Comparison of ENCODE assay signal across 8 cellular contexts in genomic region chr19:46350029-46350757, GRCh38. TPM values are rescaled to one million over a fixed set of nuclear protein-coding genes. Genes with fewer than 3 reads are reported as not detected.
DNase-seq lines count a peak whose midpoint lies in the region; ATAC-seq, FAIRE-seq and TF ChIP-seq lines count a peak whose summit lies in the region.

No MANE protein-coding gene starts in this region.

- no peaks in the 10 kb centered on the region for H3K27me3 ChIP-seq in CD8-positive, alpha-beta memory T cell (ENCODE audit: insufficient read depth, low read length, poor library complexity, severe bottlenecking)
- H3K27me3 ChIP-seq in Loucy (ENCODE audit: insufficient read depth, low read length, poor library complexity, severe bottlenecking) (no peaks in the 10 kb centered on the region), body of pancreas (no peaks in the 10 kb centered on the region)

- peaks cover 15% of the 10 kb centered on the region for H3K36me3 ChIP-seq in CD8-positive, alpha-beta memory T cell (ENCODE audit: insufficient read depth, low read length)
- H3K36me3 ChIP-seq in Loucy (ENCODE audit: insufficient read depth, low read length) (peaks cover 20% of the 10 kb centered on the region), body of pancreas (replicated peaks in 1 of 2; ENCODE audit: insufficient read depth in 1 of 2, low read depth in 2 of 2) (peaks cover 0 to 10% of the 10 kb centered on the region in 2 donors)

- peak overlapping the region; percentile 66 to 94 (median 78) for H3K4me3 Mint-ChIP-seq in CD8-positive, alpha-beta memory T cell
- H3K4me3 Mint-ChIP-seq in natural killer cell treated with Interleukin-12 subunit alpha and Interleukin-12 subunit beta and Interleukin-15 and Interleukin-18, amount 100 ng/mL, for 72 hours: peak overlapping the region; percentile 96

- peak overlapping the region; percentile 48 for H3K27ac ChIP-seq in CD8-positive, alpha-beta memory T cell (ENCODE audit: low read depth, low read length)
- H3K27ac ChIP-seq in body of pancreas: peak overlapping the region; percentile 4 to 69 (median 65)

- H4K20me1 ChIP-seq in Loucy (ENCODE audit: insufficient read depth, low read length, poor library complexity, severe bottlenecking): peaks cover 39% of the 10 kb centered on the region

- 17 to 19% methylated on average over 8 of the region's 8 CpGs for WGBS in body of pancreas, 2 donors

- H3K4me3 ChIP-seq in CD8-positive, alpha-beta memory T cell (ENCODE audit: low read length): peak overlapping the region; percentile 51
- H3K4me3 ChIP-seq in Loucy (ENCODE audit: low read length, poor library complexity, severe bottlenecking): peak overlapping the region; percentile 100
- no peak overlapping the region for H3K4me3 ChIP-seq in body of pancreas

- H3K9ac ChIP-seq in Loucy (ENCODE audit: low read depth, low read length, poor library complexity, severe bottlenecking): peak overlapping the region; percentile 45

- intact Hi-C loops in body of pancreas (cut with DNase I): no loop called here

- peaks cover 58 to 85% (median 65%) of the 10 kb centered on the region in 3 donors for H3K4me1 Mint-ChIP-seq in CD8-positive, alpha-beta memory T cell
- peaks cover 52 to 57% of the 10 kb centered on the region in 2 donors for H3K4me1 Mint-ChIP-seq in natural killer cell treated with Interleukin-12 subunit alpha and Interleukin-12 subunit beta and Interleukin-15 and Interleukin-18, amount 100 ng/mL, for 72 hours (ENCODE audit: low read depth in 2 of 2)

- TF ChIP-seq CTCF in Loucy (conservative IDR thresholded peaks at IDR 0.05; ENCODE audit: low read length) (no peak), body of pancreas (IDR thresholded peaks at IDR 0.05) (no peak)

- no peak for FAIRE-seq in frontal cortex (lab: Jason Lieb, UNC)

- no peaks in the 10 kb centered on the region for H3K9me3 Mint-ChIP-seq in CD8-positive, alpha-beta memory T cell
- H3K9me3 Mint-ChIP-seq in natural killer cell treated with Interleukin-12 subunit alpha and Interleukin-12 subunit beta and Interleukin-15 and Interleukin-18, amount 100 ng/mL, for 72 hours: no peaks in the 10 kb centered on the region

- peaks cover 0 to 5% of the 10 kb centered on the region in 2 donors for H3K27me3 Mint-ChIP-seq in CD8-positive, alpha-beta memory T cell
- no peaks in the 10 kb centered on the region for H3K27me3 Mint-ChIP-seq in natural killer cell treated with Interleukin-12 subunit alpha and Interleukin-12 subunit beta and Interleukin-15 and Interleukin-18, amount 100 ng/mL, for 72 hours

- no peaks in the 10 kb centered on the region for H3F3A ChIP-seq in Loucy (ENCODE audit: low read depth)

- no peaks in the 10 kb centered on the region for H3K9me2 ChIP-seq in Loucy (replicated peaks; ENCODE audit: low read depth, low read length)

- H3K36me3 Mint-ChIP-seq in CD8-positive, alpha-beta memory T cell: peaks cover 0 to 33% (median 0%) of the 10 kb centered on the region in 3 donors
- H3K36me3 Mint-ChIP-seq in natural killer cell treated with Interleukin-12 subunit alpha and Interleukin-12 subunit beta and Interleukin-15 and Interleukin-18, amount 100 ng/mL, for 72 hours: no peaks in the 10 kb centered on the region

- H3K9me3 ChIP-seq in CD8-positive, alpha-beta memory T cell (ENCODE audit: low read length): no peaks in the 10 kb centered on the region
- H3K9me3 ChIP-seq in Loucy (ENCODE audit: insufficient read depth, low read depth, low read length) (no peaks in the 10 kb centered on the region), body of pancreas (no peaks in the 10 kb centered on the region)

- H3K4me2 ChIP-seq in Loucy (ENCODE audit: low read depth, low read length, poor library complexity, severe bottlenecking): peak overlapping the region; percentile 98

- H2AFZ ChIP-seq in Loucy (ENCODE audit: low read length): no peak overlapping the region

- CTCF ChIA-PET in CD8-positive, alpha-beta memory T cell (lab: Charles Lee): interaction anchor here (1.5 kb wide), 1 partner anchor 21 kb away, joined by 3 read pairs; no protein-coding TSS in a partner anchor

- POLR2A ChIA-PET in CD8-positive, alpha-beta memory T cell (lab: Charles Lee): no interaction called here

- peaks cover 52% of the 10 kb centered on the region for H3K4me1 ChIP-seq in CD8-positive, alpha-beta memory T cell (ENCODE audit: insufficient read depth, low read length)
- H3K4me1 ChIP-seq in Loucy (ENCODE audit: insufficient read depth, low read length, poor library complexity, severe bottlenecking) (peaks cover 51% of the 10 kb centered on the region), body of pancreas (peaks cover 67% of the 10 kb centered on the region)

- no peak for DNase-seq in CD8-positive, alpha-beta memory T cell
- no peak for DNase-seq in body of pancreas
- no peak for DNase-seq in natural killer cell treated with Interleukin-12 subunit alpha and Interleukin-12 subunit beta and Interleukin-15 and Interleukin-18, amount 100 ng/mL, for 72 hours (ENCODE audit: low spot score)
- DNase-seq in SK-N-DZ (ENCODE audit: low spot score): no peak
- no peak for DNase-seq in frontal cortex (ENCODE audit: low spot score in 2 of 2)

- ATAC-seq in body of pancreas (no peak), HG02938 (IDR thresholded peaks at IDR 0.05; ENCODE audit: unreplicated experiment) (no peak), HG03439 (IDR thresholded peaks at IDR 0.05; ENCODE audit: unreplicated experiment) (no peak)
- no peak for ATAC-seq in natural killer cell treated with Interleukin-12 subunit alpha and Interleukin-12 subunit beta and Interleukin-15 and Interleukin-18, amount 100 ng/mL, for 72 hours

- TF ChIP-seq POLR2A in body of pancreas (IDR thresholded peaks at IDR 0.05): no peak

- H3K79me2 ChIP-seq in Loucy (ENCODE audit: insufficient read depth, low read length): peaks cover 68% of the 10 kb centered on the region

- H3K27ac Mint-ChIP-seq in CD8-positive, alpha-beta memory T cell: peak overlapping the region; percentile 83 to 98 (median 88)
- peak overlapping the region; percentile 95 to 98 for H3K27ac Mint-ChIP-seq in natural killer cell treated with Interleukin-12 subunit alpha and Interleukin-12 subunit beta and Interleukin-15 and Interleukin-18, amount 100 ng/mL, for 72 hours

RNA-seq across cellular contexts. Expression of gene PPP5C, which starts 3.3 kb away (rescaled TPM):
- total RNA-seq in CD8-positive, alpha-beta memory T cell: 100 to 1,000 TPM; 124 TPM
- 38.7 TPM for polyA plus RNA-seq in CD8-positive, alpha-beta memory T cell
- total RNA-seq in body of pancreas (10 to 100 TPM; 31.1 to 77.5 TPM), frontal cortex (67.3 TPM)
- 100 to 1,000 TPM in 1 of 2 donors, 10 to 100 TPM in 1; 87.4 to 153 TPM for total RNA-seq in natural killer cell treated with Interleukin-12 subunit alpha and Interleukin-12 subunit beta and Interleukin-15 and Interleukin-18, amount 100 ng/mL, for 72 hours
- 51.4 and 51.5 TPM in 2 replicates for polyA plus RNA-seq in SK-N-DZ (2014; cell fraction: cytosol; rRNA removed)
- polyA plus RNA-seq in SK-N-DZ (2014; cell fraction: nucleus; rRNA removed): 63.1 and 93.9 TPM in 2 replicates

RNA-seq across cellular contexts. Expression of gene HIF3A, which starts 53.4 kb away (rescaled TPM):
- total RNA-seq in CD8-positive, alpha-beta memory T cell: not detected
- polyA plus RNA-seq in CD8-positive, alpha-beta memory T cell: not detected
- total RNA-seq in body of pancreas (10 to 100 TPM; 24.4 to 63.3 TPM), frontal cortex (3.3 TPM)
- total RNA-seq in natural killer cell treated with Interleukin-12 subunit alpha and Interleukin-12 subunit beta and Interleukin-15 and Interleukin-18, amount 100 ng/mL, for 72 hours: not detected
- polyA plus RNA-seq in SK-N-DZ (2014; cell fraction: cytosol; rRNA removed): not detected in 2 replicates
- not detected in 2 replicates for polyA plus RNA-seq in SK-N-DZ (2014; cell fraction: nucleus; rRNA removed)

Comparison
In these comparisons a context has a peak if more than half of its experiments do, and no peak if none do; other contexts are left out.
1. H3K4me3 ChIP-seq: peak in CD8-positive, alpha-beta memory T cell (single experiment) and Loucy (single experiment); none in body of pancreas (0 of 2).